18 cellular contexts compared by ENCODE assay signal in the genomic region with DNA sequence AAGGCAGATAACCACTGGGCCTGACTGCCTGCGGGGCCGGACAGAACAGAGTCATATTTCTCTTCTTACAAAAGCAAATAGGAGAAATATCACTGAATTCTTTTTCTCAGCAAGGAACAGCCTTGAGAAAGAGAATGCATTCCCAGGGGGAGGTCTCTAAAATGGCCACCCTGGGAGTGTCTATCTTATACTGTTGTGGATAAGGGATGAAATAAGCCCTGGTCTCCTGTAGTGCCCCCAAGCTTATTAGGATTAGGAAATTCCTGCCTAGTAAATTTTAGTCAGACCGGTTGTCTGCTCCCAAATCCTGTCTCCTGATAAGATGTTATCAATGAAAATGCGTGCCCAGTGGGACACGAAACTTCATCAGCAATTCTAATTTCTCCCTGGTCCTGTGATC. TPM values are rescaled to one million over a fixed set of nuclear protein-coding genes. Genes with fewer than 3 reads are reported as not detected.
"Had no signal": no experiment of that assay in that cellular context is flagged by ENCODE, and none has a peak within 500 bp of the region (broad histone marks: within the 10 kb centered on the region; RNA-seq: fewer than 3 reads in every experiment).

No MANE protein-coding gene starts in this region.

RNA-seq across cellular contexts. Expression of gene DCAF8L1, which starts 20.8 kb away (rescaled TPM):
- total RNA-seq: naive thymus-derived CD8-positive, alpha-beta T cell; natural killer cell treated with Interleukin-12 subunit alpha and Interleukin-12 subunit beta and Interleukin-15 and Interleukin-18, amount 100 ng/mL, for 72 hours; neural crest cell; omental fat pad; osteocyte; pancreas; posterior vena cava; pulmonary artery endothelial cell; right atrium auricular region; sciatic nerve; smooth muscle cell; spleen; suprapubic skin; transverse colon; upper lobe of right lung; urinary bladder; uterus had no signal
- polyA plus RNA-seq: naive thymus-derived CD8-positive, alpha-beta T cell; pancreas; smooth muscle cell; spleen; thymus; urinary bladder had no signal
